8 cellular contexts compared by ENCODE assay signal in the genomic region with DNA sequence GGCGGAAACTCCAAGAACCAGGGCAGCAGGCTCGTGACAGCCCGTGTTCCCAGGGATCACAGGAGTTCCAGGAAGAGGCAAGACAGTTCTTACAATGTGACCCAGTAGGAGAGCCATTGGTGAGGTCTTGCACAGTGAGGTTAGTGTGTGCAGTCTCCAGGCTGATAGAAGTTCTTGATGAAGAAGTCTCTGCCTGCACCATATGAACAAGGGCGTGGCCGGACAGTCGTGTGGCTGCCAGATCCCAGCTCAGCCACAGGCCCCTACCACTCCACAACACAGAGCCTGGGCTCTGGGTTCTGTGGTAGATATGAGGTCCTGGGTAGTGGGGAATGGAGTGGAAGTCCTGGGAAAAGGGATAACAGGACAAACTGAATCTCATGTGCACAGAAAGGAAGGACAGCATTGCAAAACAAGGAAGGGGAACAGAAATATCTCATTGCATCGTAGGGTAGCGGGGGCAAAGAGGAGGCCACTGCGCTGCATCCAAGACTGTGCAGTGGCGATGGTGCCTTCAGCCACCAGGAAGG.
DNase-seq lines count a peak whose midpoint lies in the region; TF ChIP-seq lines count a peak whose summit lies in the region.

No MANE protein-coding gene starts in this region.

- H2AFZ ChIP-seq in Loucy (ENCODE audit: low read length), result peak overlapping the region; percentile 100
- peak overlapping the region; percentile 89 for H2AFZ ChIP-seq in neuron (ENCODE audit: low read depth, low read length)

- H3K27ac ChIP-seq in 22Rv1, result peak overlapping the region; percentile 72

- peaks cover 9% of the 10 kb centered on the region for H3K4me1 ChIP-seq in Loucy (ENCODE audit: insufficient read depth, low read length, poor library complexity, severe bottlenecking)
- H3K4me1 ChIP-seq in neuron (ENCODE audit: insufficient read depth, low read length), result peaks cover 12% of the 10 kb centered on the region

- no peaks in the 10 kb centered on the region for H4K20me1 ChIP-seq in Loucy (ENCODE audit: insufficient read depth, low read length, poor library complexity, severe bottlenecking)

- peak overlapping the region; percentile 85 for H3K9ac ChIP-seq in Loucy (ENCODE audit: low read depth, low read length, poor library complexity, severe bottlenecking)

- no peaks in the 10 kb centered on the region for H3K9me2 ChIP-seq in Loucy (replicated peaks; ENCODE audit: low read depth, low read length)

- peak overlapping the region; percentile 97 for H3K4me2 ChIP-seq in Loucy (ENCODE audit: low read depth, low read length, poor library complexity, severe bottlenecking)

- DNase-seq in GM13977 (ENCODE audit: low spot score) (peak; percentile 36), foreskin fibroblast (peak; percentile 29 to 70), dedifferentiated amniotic fluid mesenchymal stem cell (ENCODE audit: extremely low spot score) (no peak), NCI-H345 treated with DMSO at 0.1 percent for 48 hours (lab: John Stamatoyannopoulos, UW; ENCODE audit: unreplicated experiment) (no peak)
- peak; percentile 47 to 49 for DNase-seq in activated T-cell treated with anti-CD3 and anti-CD28 coated beads, Interleukin-2, amount 50 U/mL, for 48 hours

- no peaks in the 10 kb centered on the region for H3K9me3 ChIP-seq in Loucy (ENCODE audit: insufficient read depth, low read depth, low read length)
- H3K9me3 ChIP-seq in neuron (ENCODE audit: low read length), result no peaks in the 10 kb centered on the region

- H3K4me3 ChIP-seq in Loucy (ENCODE audit: low read length, poor library complexity, severe bottlenecking) (peak overlapping the region; percentile 82), foreskin fibroblast (ENCODE audit: low read depth in 1 of 2, low read length in 2 of 2) (peak overlapping the region; percentile 55 to 72), neuron (ENCODE audit: low read length) (peak overlapping the region; percentile 56)

- H3K36me3 ChIP-seq in Loucy (ENCODE audit: insufficient read depth, low read length) (no peaks in the 10 kb centered on the region), neuron (ENCODE audit: insufficient read depth, low read length) (no peaks in the 10 kb centered on the region)

- H3K27me3 ChIP-seq in Loucy (ENCODE audit: insufficient read depth, low read length, poor library complexity, severe bottlenecking) (no peaks in the 10 kb centered on the region), neuron (ENCODE audit: insufficient read depth, low read length) (no peaks in the 10 kb centered on the region)

- no peaks in the 10 kb centered on the region for H3F3A ChIP-seq in Loucy (ENCODE audit: low read depth)

- in situ Hi-C loops in GM13977 (cut with MboI; ENCODE audit: low pct_unique_long_range_greater_than_20kb, low sequenced_read_pairs, unreplicated experiment), result loop anchor here (10.0 to 25.0 kb wide), 2 partner anchors 121 to 653 kb away; partner anchors contain the start of gene SF3B5

- TF ChIP-seq CTCF in 22Rv1 (IDR thresholded peaks at IDR 0.05), result no peak
- TF ChIP-seq CTCF in GM13977 (IDR thresholded peaks at IDR 0.05; ENCODE audit: extremely low read depth, insufficient read depth, missing control alignments), result no peak
- no peak for TF ChIP-seq CTCF in Loucy (conservative IDR thresholded peaks at IDR 0.05; ENCODE audit: low read length)
- no peak for TF ChIP-seq CTCF in foreskin fibroblast (IDR thresholded peaks at IDR 0.05; ENCODE audit: low read depth, low read length)

- H3K79me2 ChIP-seq in Loucy (ENCODE audit: insufficient read depth, low read length), result no peaks in the 10 kb centered on the region

Comparison
In these comparisons a context has a peak if more than half of its experiments do, and no peak if none do; other contexts are left out.
1. DNase-seq: peak in GM13977 (single experiment), activated T-cell treated with anti-CD3 and anti-CD28 coated beads, Interleukin-2, amount 50 U/mL, for 48 hours (2 of 2) and foreskin fibroblast (2 of 2); none in dedifferentiated amniotic fluid mesenchymal stem cell (single experiment) and NCI-H345 treated with DMSO at 0.1 percent for 48 hours (single experiment).
2. Peak in every context shown above with its lines, with median percentiles within 50 percentile points of each other: H3K4me3 ChIP-seq.